Comparison of ENCODE assay signal across 22 cellular contexts in genomic region chr4:162457071-162457865, GRCh38.
DNase-seq lines count a peak whose midpoint lies in the region; ATAC-seq, FAIRE-seq and TF ChIP-seq lines count a peak whose summit lies in the region.
"Had no signal": no experiment of that assay in that cellular context is flagged by ENCODE, and none has a peak within 500 bp of the region (broad histone marks: within the 10 kb centered on the region; RNA-seq: fewer than 3 reads in every experiment).

No MANE protein-coding gene starts in this region.

- no TSS peak for BruUV-seq in MCF 10A (replicated peaks; lab: Mats Ljungman, UMichigan)

- no peak overlapping the region for H3K27ac ChIP-seq in breast epithelium
- H3K27ac ChIP-seq in OCI-LY3 (ENCODE audit: low read length), result no peak overlapping the region
- H3K27ac ChIP-seq: A549, BLaER1, GM23248, PC-9 had no signal

- H3K9ac ChIP-seq in OCI-LY3 (ENCODE audit: low read length), result no peak overlapping the region
- H3K9ac ChIP-seq: BLaER1, GM23248 had no signal

- peak; percentile 81 for ATAC-seq in left colon
- no peak for ATAC-seq in GM21576 (IDR thresholded peaks at IDR 0.05; ENCODE audit: unreplicated experiment)
- ATAC-seq: A549; CD8-positive, alpha-beta T cell had no signal

- no peak overlapping the region for H3K27ac Mint-ChIP-seq in MCF 10A (ENCODE audit: low read depth, unreplicated experiment)
- H3K27ac Mint-ChIP-seq: CD8-positive, alpha-beta T cell had no signal

- no peaks in the 10 kb centered on the region for H3K9me3 Mint-ChIP-seq in MCF 10A (ENCODE audit: unreplicated experiment)
- H3K9me3 Mint-ChIP-seq: CD8-positive, alpha-beta T cell had no signal

- H2AFZ ChIP-seq in OCI-LY3 (ENCODE audit: low read depth, low read length), result no peak overlapping the region
- H2AFZ ChIP-seq: GM23248, PC-9 had no signal

- POLR2A ChIA-PET in MCF 10A (lab: Yijun Ruan, JAX), result interaction anchor here (0.6 kb wide), 1 partner anchor 12 kb away, joined by 3 read pairs; no protein-coding TSS in a partner anchor

- H3K9me3 ChIP-seq in breast epithelium (no peaks in the 10 kb centered on the region), OCI-LY3 (ENCODE audit: insufficient read depth, low read length) (no peaks in the 10 kb centered on the region)
- H3K9me3 ChIP-seq: A549, BLaER1 had no signal

- H3K36me3 ChIP-seq in breast epithelium (no peaks in the 10 kb centered on the region), OCI-LY3 (replicated peaks; ENCODE audit: low read depth, low read length) (no peaks in the 10 kb centered on the region), bronchial epithelial cell (ENCODE audit: control insufficient read depth, insufficient read depth, low read length) (no peaks in the 10 kb centered on the region)
- H3K36me3 ChIP-seq: BLaER1 had no signal

- H3K27me3 ChIP-seq in breast epithelium (no peaks in the 10 kb centered on the region), OCI-LY3 (ENCODE audit: low read depth, low read length) (no peaks in the 10 kb centered on the region), bronchial epithelial cell (ENCODE audit: control insufficient read depth, insufficient read depth, low read length) (no peaks in the 10 kb centered on the region)
- H3K27me3 ChIP-seq: BLaER1 had no signal

- no peak overlapping the region for H3K4me3 Mint-ChIP-seq in MCF 10A (ENCODE audit: unreplicated experiment)
- H3K4me3 Mint-ChIP-seq: CD8-positive, alpha-beta T cell had no signal

- H3K79me2 ChIP-seq in OCI-LY3 (ENCODE audit: low read length), result no peaks in the 10 kb centered on the region

- H3K4me1 Mint-ChIP-seq in MCF 10A (ENCODE audit: insufficient read depth, unreplicated experiment), result peaks cover 11% of the 10 kb centered on the region

- DNase-seq in MCF 10A (ENCODE audit: unreplicated experiment) (peak; percentile 63), breast epithelium (ENCODE audit: low spot score in 2 of 2) (no peak), bronchial epithelial cell (ENCODE audit: low read depth) (peak; percentile 91), left colon (no peak), T-helper 9 cell (no peak), amygdala (lab: John Stamatoyannopoulos, UW) (no peak)
- DNase-seq: Calu3; CD8-positive, alpha-beta T cell; DMS79 treated with DMSO at 0.1 percent for 48 hours; GM23248; HCEC 1CT; Kasumi-1; NCI-H1092 treated with DMSO at 0.1 percent for 48 hours; NCI-H146; NCI-H2081; NCI-H510A; NCI-H748 treated with DMSO at 0.1 percent for 48 hours; PC-9 had no signal

- H4K20me1 ChIP-seq in OCI-LY3 (ENCODE audit: insufficient read depth, low read length), result no peaks in the 10 kb centered on the region
- H4K20me1 ChIP-seq: BLaER1 had no signal

- CTCF ChIA-PET in MCF 10A (lab: Yijun Ruan, JAX), result interaction anchor here (0.6 to 1.5 kb wide), 5 partner anchors 292 to 1227 kb away, joined by 3 to 5 read pairs (median 3); no protein-coding TSS in a partner anchor

- no peak for FAIRE-seq in bronchial epithelial cell (lab: Jason Lieb, UNC)
- FAIRE-seq: A549 had no signal

- no peak overlapping the region for H3K4me2 ChIP-seq in OCI-LY3 (ENCODE audit: low read length)
- H3K4me2 ChIP-seq: A549, BLaER1, PC-9 had no signal

- intact Hi-C loops in MCF 10A (cut with micrococcal nuclease), result no loop called here
- intact Hi-C loops in breast epithelium (cut with DNase I; ENCODE audit: low total_unique reads), result no loop called here
- intact Hi-C loops in left colon (cut with DNase I, micrococcal nuclease), result no loop called here

- no peaks in the 10 kb centered on the region for H3K27me3 Mint-ChIP-seq in MCF 10A (ENCODE audit: insufficient read depth, unreplicated experiment)

- no peaks in the 10 kb centered on the region for H3K36me3 Mint-ChIP-seq in MCF 10A (ENCODE audit: insufficient read depth, unreplicated experiment)
- H3K36me3 Mint-ChIP-seq: CD8-positive, alpha-beta T cell had no signal

- TF ChIP-seq POLR2A in breast epithelium (IDR thresholded peaks at IDR 0.05), result no peak

- TF ChIP-seq CTCF in MCF 10A (IDR thresholded peaks at IDR 0.05; ENCODE audit: unreplicated experiment) (no peak), breast epithelium (IDR thresholded peaks at IDR 0.05) (no peak), OCI-LY3 (IDR thresholded peaks at IDR 0.05; ENCODE audit: low read depth, low read length) (peak; percentile 35), bronchial epithelial cell (IDR thresholded peaks at IDR 0.05; ENCODE audit: insufficient read depth, low read length, severe bottlenecking) (no peak)

- H3K4me3 ChIP-seq in breast epithelium (no peak overlapping the region), OCI-LY3 (ENCODE audit: low read length) (no peak overlapping the region), bronchial epithelial cell (ENCODE audit: low read depth, low read length) (no peak overlapping the region)
- H3K4me3 ChIP-seq: A549, BLaER1, GM23248, PC-9 had no signal

- H3K4me1 ChIP-seq in breast epithelium, result no peaks in the 10 kb centered on the region
- H3K4me1 ChIP-seq in OCI-LY3 (ENCODE audit: low read length), result no peaks in the 10 kb centered on the region
- H3K4me1 ChIP-seq: A549, BLaER1 had no signal

Comparison
In these comparisons a context has a peak if more than half of its experiments do, and no peak if none do; other contexts are left out.
1. DNase-seq: peak in MCF 10A (single experiment) and bronchial epithelial cell (single experiment); none in breast epithelium (0 of 2), left colon (0 of 2), T-helper 9 cell (single experiment) and amygdala (0 of 56).